ENCODE assay signal across 35 cellular contexts in the genomic region with DNA sequence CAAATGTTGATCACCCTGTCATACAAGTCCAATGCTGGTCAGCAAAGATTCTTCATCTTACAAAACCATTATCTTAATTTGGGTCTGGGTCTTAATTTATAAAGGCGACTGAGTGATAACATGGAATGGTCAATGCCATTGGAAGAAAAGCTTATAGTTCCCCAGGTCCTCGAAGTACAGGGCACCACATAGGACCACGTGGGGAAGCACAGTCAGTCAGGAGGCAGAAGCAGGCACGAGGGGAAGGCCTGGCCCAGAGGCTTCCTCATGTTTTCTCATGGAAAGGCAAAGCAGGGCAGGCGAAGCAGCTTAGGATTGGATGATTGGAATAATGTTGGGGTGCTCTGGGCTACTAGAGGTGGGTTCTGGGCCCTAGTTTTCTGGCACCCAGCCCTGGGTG.
"Had no signal": no experiment of that assay in that cellular context is flagged by ENCODE, and none has a peak within 500 bp of the region (broad histone marks: within the 10 kb centered on the region; RNA-seq: fewer than 3 reads in every experiment).

No MANE protein-coding gene starts in this region.

- H3K9me3 Mint-ChIP-seq: activated B cell treated with CpG ODN at 0.5 μM for 24 hours; activated naive CD8-positive, alpha-beta T cell treated with anti-CD3 and anti-CD28 coated beads, Interleukin-2, amount 50 U/mL, for 24 hours; brain had no signal

- H3K27ac ChIP-seq: PC-9, RWPE1, VCaP had no signal

- FAIRE-seq: bronchial epithelial cell, RCC 7860 had no signal

- H3K4me3 Mint-ChIP-seq: activated B cell treated with CpG ODN at 0.5 μM for 24 hours; activated CD4-positive, alpha-beta memory T cell treated with anti-CD3 and anti-CD28 coated beads for 36 hours; activated CD8-positive, alpha-beta memory T cell treated with anti-CD3 and anti-CD28 coated beads, Interleukin-2, amount 10 ng/mL, durations not matched to agents 7 days and 5 days; activated naive CD8-positive, alpha-beta T cell; activated naive CD8-positive, alpha-beta T cell treated with anti-CD3 and anti-CD28 coated beads, Interleukin-2, amount 50 U/mL, for 24 hours; brain had no signal

- H3K27me3 ChIP-seq: MG63 had no signal

- H3K36me3 Mint-ChIP-seq: activated CD4-positive, alpha-beta memory T cell treated with anti-CD3 and anti-CD28 coated beads for 36 hours; brain had no signal

- H3K4me3 ChIP-seq: MG63, PC-9 had no signal

- H3K27me3 Mint-ChIP-seq: activated naive CD8-positive, alpha-beta T cell had no signal

- H3K27ac Mint-ChIP-seq: activated B cell treated with CpG ODN at 0.5 μM for 24 hours; activated CD4-positive, alpha-beta memory T cell treated with anti-CD3 and anti-CD28 coated beads for 36 hours; activated CD8-positive, alpha-beta memory T cell treated with anti-CD3 and anti-CD28 coated beads, Interleukin-2, amount 10 ng/mL, durations not matched to agents 7 days and 5 days; activated naive CD8-positive, alpha-beta T cell; activated naive CD8-positive, alpha-beta T cell treated with anti-CD3 and anti-CD28 coated beads, Interleukin-2, amount 50 U/mL, for 24 hours; brain had no signal

- H3K36me3 ChIP-seq: MG63 had no signal

- H3K4me1 Mint-ChIP-seq: brain had no signal

- ATAC-seq: activated CD8-positive, alpha-beta memory T cell treated with anti-CD3 and anti-CD28 coated beads, Interleukin-2, amount 10 ng/mL, durations not matched to agents 7 days and 5 days; activated naive CD8-positive, alpha-beta T cell treated with anti-CD3 and anti-CD28 coated beads, Interleukin-2, amount 50 U/mL, for 24 hours; Right ventricle myocardium inferior had no signal

- H2AFZ ChIP-seq: PC-9 had no signal

- H3K4me2 ChIP-seq: PC-9 had no signal

- DNase-seq: activated B cell treated with CpG ODN at 0.5 μM for 24 hours; activated CD4-positive, alpha-beta memory T cell treated with anti-CD3 and anti-CD28 coated beads for 36 hours; activated CD4-positive, alpha-beta T cell treated with anti-CD3 and anti-CD28 coated beads for 4 hours; activated CD4-positive, alpha-beta T cell treated with anti-CD3 and anti-CD28 coated beads, Interleukin-2, amount 50 U/mL, for 1 hour; activated CD4-positive, CD25-positive, alpha-beta regulatory T cell treated with anti-CD3 and anti-CD28 coated beads, Interleukin-2, amount 50 U/mL, for 72 hours; activated CD8-positive, alpha-beta memory T cell treated with anti-CD3 and anti-CD28 coated beads for 24 hours; activated CD8-positive, alpha-beta memory T cell treated with anti-CD3 and anti-CD28 coated beads, Interleukin-2, amount 10 ng/mL, durations not matched to agents 7 days and 5 days; activated CD8-positive, alpha-beta memory T cell treated with anti-CD3 and anti-CD28 coated beads, Interleukin-2, amount 50 U/mL, for 48 hours; activated effector memory CD4-positive, alpha-beta T cell treated with Interleukin-2 at 50 U/mL for 16 hours; activated naive CD8-positive, alpha-beta T cell treated with anti-CD3 and anti-CD28 coated beads, Interleukin-2, amount 50 U/mL, for 24 hours; activated T-cell treated with anti-CD3 and anti-CD28 coated beads, Interleukin-2, amount 50 U/mL, for 48 hours; anterior cingulate cortex; caudate nucleus; MG63; NCI-H1092; NCI-H1436 treated with DMSO at 0.1 percent for 48 hours; NCI-H1694 treated with DMSO at 0.1 percent for 48 hours; NCI-H2029; NCI-H2171; NCI-H510A; NCI-H526; NCI-H748 treated with DMSO at 0.1 percent for 48 hours; NK-92 treated with Interleukin-12 subunit alpha and Interleukin-12 subunit beta, amount 100 ng/mL, for 24 hours; PC-9; SW 1271; T-helper 1 cell; T-helper 2 cell; T-helper 9 cell had no signal
